8 cellular contexts compared by ENCODE assay signal in the genomic region with DNA sequence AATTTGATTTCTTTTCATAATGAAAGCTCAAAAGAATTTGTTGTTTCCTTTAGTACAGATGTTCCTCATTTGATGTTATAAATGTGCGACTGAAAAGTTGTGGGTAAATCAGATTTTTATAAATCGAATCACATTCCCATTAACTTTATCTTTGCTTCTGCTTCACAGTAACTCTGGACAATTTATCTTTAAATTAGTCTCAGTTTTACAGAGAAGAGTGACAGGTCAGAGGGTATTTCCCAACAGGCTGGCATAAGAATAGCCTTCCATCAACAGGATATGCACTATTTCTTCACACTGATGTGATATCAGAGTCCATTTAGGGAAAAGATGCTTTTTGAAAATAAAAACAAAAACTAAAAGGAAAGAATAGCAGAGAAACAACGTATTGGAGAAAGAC.
"Had no signal": no experiment of that assay in that cellular context is flagged by ENCODE, and none has a peak within 500 bp of the region (broad histone marks: within the 10 kb centered on the region; RNA-seq: fewer than 3 reads in every experiment).

No MANE protein-coding gene starts in this region.

- H3K4me1 ChIP-seq: HAP-1 had no signal

- H2AFZ ChIP-seq: GM23248 had no signal

- H3K36me3 ChIP-seq: HAP-1 had no signal

- H3K4me3 ChIP-seq: GM23248, HAP-1 had no signal

- FAIRE-seq: HTR-8/SVneo had no signal

- H3K27ac ChIP-seq: GM23248 had no signal

- H3K9ac ChIP-seq: GM23248 had no signal

- ATAC-seq: HCT116 had no signal

- DNase-seq: GM23248, GOT3, H7, HFFc6, KBM-7 had no signal

- H3K9me3 ChIP-seq: HAP-1 had no signal
